1 cellular context compared by ENCODE assay signal in the genomic region with DNA sequence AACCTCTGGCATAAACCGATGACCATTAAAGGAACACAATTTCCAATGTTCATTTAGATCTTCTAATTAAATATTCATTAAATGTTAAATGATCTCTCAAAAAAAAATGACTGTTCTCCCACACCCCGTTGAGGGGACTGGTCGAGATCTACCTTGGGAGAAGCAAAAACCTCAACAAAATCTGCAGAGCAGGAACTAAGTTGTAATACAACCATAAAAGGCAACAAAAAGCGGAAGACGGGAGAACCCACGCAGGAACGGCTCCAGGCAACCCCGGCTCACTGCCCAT.
TF ChIP-seq lines count a peak whose summit lies in the region.

No MANE protein-coding gene starts in this region.

TF ChIP-seq in H1, 55 proteins besides CTCF, POLR2A, EP300 and RAD21:
- TF ChIP-seq BRCA1 (IDR thresholded peaks at IDR 0.05; ENCODE audit: low read depth, low read length) (no peak), SRF (IDR thresholded peaks at IDR 0.05; ENCODE audit: low read depth, low read length) (peak; percentile 72; the same call in 1 of the 2 replicates)
